Comparison of ENCODE assay signal across 17 cellular contexts in the genomic region with DNA sequence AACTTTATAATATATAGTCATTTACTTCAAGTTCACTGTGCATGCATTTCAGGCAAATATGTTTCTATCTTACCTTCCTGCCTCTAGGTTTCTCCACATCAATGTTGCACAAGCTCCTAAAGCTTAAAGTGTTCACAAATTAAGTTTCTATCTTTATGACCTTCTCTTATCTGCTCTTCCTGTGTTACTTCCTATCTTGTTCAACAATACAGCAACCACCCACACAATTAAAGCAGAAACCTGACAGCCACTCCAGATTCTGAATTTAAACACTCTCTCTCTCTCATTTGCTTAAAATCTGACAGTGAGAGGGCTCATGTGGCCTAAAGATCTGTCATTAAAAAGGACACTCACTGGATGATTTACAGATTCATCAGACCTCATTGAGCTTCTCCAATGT. TPM values are rescaled to one million over a fixed set of nuclear protein-coding genes. Genes with fewer than 3 reads are reported as not detected.
A peak's percentile ranks its signal among the peaks of the same experiment; 100 is the strongest.
DNase-seq lines count a peak whose midpoint lies in the region; ATAC-seq and TF ChIP-seq lines count a peak whose summit lies in the region.
"Had no signal": no experiment of that assay in that cellular context is flagged by ENCODE, and none has a peak within 500 bp of the region (broad histone marks: within the 10 kb centered on the region; RNA-seq: fewer than 3 reads in every experiment).

No MANE protein-coding gene starts in this region.

- H3K27me3 ChIP-seq in suprapubic skin, result no peaks in the 10 kb centered on the region
- H3K27me3 ChIP-seq: foreskin keratinocyte had no signal

- H3K4me3 ChIP-seq in suprapubic skin, result no peak overlapping the region
- H3K4me3 ChIP-seq: PC-9 had no signal

- ATAC-seq in GM18498 (IDR thresholded peaks at IDR 0.05; ENCODE audit: unreplicated experiment) (peak; percentile 77), HG02798 (IDR thresholded peaks at IDR 0.05; ENCODE audit: poor library complexity, unreplicated experiment) (peak; percentile 47), esophagus mucosa (no peak), HG03342 (IDR thresholded peaks at IDR 0.05; ENCODE audit: unreplicated experiment) (no peak)
- ATAC-seq in effector memory CD8-positive, alpha-beta T cell (replicated peaks), result peak; percentile 91
- ATAC-seq: activated CD8-positive, alpha-beta T cell treated with anti-CD3 and anti-CD28 coated beads for 36 hours; foreskin keratinocyte had no signal

- no peaks in the 10 kb centered on the region for H3K27me3 Mint-ChIP-seq in effector memory CD8-positive, alpha-beta T cell
- H3K27me3 Mint-ChIP-seq: activated CD8-positive, alpha-beta T cell treated with anti-CD3 and anti-CD28 coated beads for 36 hours; stimulated activated naive CD8-positive, alpha-beta T cell treated with anti-CD3 and anti-CD28 coated beads, Interleukin-15, Interleukin-2, amounts not matched to agents 100 ng/mL and 50 ng/mL, for 24 hours had no signal

- DNase-seq in NCI-H69 (lab: John Stamatoyannopoulos, UW) (peak; percentile 70), NCI-H1436 (lab: John Stamatoyannopoulos, UW) (no peak), suprapubic skin (ENCODE audit: low spot score in 2 of 2) (no peak)
- DNase-seq in effector memory CD8-positive, alpha-beta T cell, result no peak
- DNase-seq: activated CD8-positive, alpha-beta T cell treated with anti-CD3 and anti-CD28 coated beads for 36 hours; activated effector memory CD4-positive, alpha-beta T cell treated with anti-CD3 and anti-CD28 coated beads, Interleukin-2, amount 50 U/mL, for 16 hours; effector CD4-positive, alpha-beta T cell; foreskin keratinocyte; mammary epithelial cell; NCI-H1694; PC-9 had no signal

- peak overlapping the region; percentile 39 to 76 for H3K27ac Mint-ChIP-seq in effector memory CD8-positive, alpha-beta T cell
- H3K27ac Mint-ChIP-seq: activated CD8-positive, alpha-beta T cell treated with anti-CD3 and anti-CD28 coated beads for 36 hours; stimulated activated naive CD8-positive, alpha-beta T cell treated with anti-CD3 and anti-CD28 coated beads, Interleukin-15, Interleukin-2, amounts not matched to agents 100 ng/mL and 50 ng/mL, for 24 hours had no signal

- TF ChIP-seq POLR2A in suprapubic skin (IDR thresholded peaks at IDR 0.05), result no peak

- TF ChIP-seq CTCF in suprapubic skin (IDR thresholded peaks at IDR 0.05), result no peak

- peaks cover 5 to 17% of the 10 kb centered on the region in 2 donors for H3K4me1 Mint-ChIP-seq in effector memory CD8-positive, alpha-beta T cell (ENCODE audit: low read depth in 2 of 2)

- H3K9me3 Mint-ChIP-seq in effector memory CD8-positive, alpha-beta T cell, result no peaks in the 10 kb centered on the region
- H3K9me3 Mint-ChIP-seq: activated CD8-positive, alpha-beta T cell treated with anti-CD3 and anti-CD28 coated beads for 36 hours; stimulated activated naive CD8-positive, alpha-beta T cell treated with anti-CD3 and anti-CD28 coated beads, Interleukin-15, Interleukin-2, amounts not matched to agents 100 ng/mL and 50 ng/mL, for 24 hours had no signal

- H3K4me1 ChIP-seq in suprapubic skin, result peaks cover 2% of the 10 kb centered on the region
- H3K4me1 ChIP-seq: foreskin keratinocyte had no signal

- H3K9me3 ChIP-seq in suprapubic skin, result no peaks in the 10 kb centered on the region

- TF ChIP-seq EP300 in suprapubic skin (IDR thresholded peaks at IDR 0.05), result no peak

- no peaks in the 10 kb centered on the region for H3K36me3 ChIP-seq in suprapubic skin

- no peak overlapping the region for H3K27ac ChIP-seq in suprapubic skin
- H3K27ac ChIP-seq: foreskin keratinocyte, PC-9 had no signal

- H3K4me3 Mint-ChIP-seq in effector memory CD8-positive, alpha-beta T cell, result peak overlapping the region in 1 of 2 donors; percentile 70
- H3K4me3 Mint-ChIP-seq: activated CD8-positive, alpha-beta T cell treated with anti-CD3 and anti-CD28 coated beads for 36 hours; stimulated activated naive CD8-positive, alpha-beta T cell treated with anti-CD3 and anti-CD28 coated beads, Interleukin-15, Interleukin-2, amounts not matched to agents 100 ng/mL and 50 ng/mL, for 24 hours had no signal

- no peaks in the 10 kb centered on the region for H3K36me3 Mint-ChIP-seq in effector memory CD8-positive, alpha-beta T cell (ENCODE audit: insufficient read depth)

RNA-seq across cellular contexts. Expression of a gene that starts 11.0 kb away (rescaled TPM):
- total RNA-seq in esophagus mucosa (0.76 TPM), suprapubic skin (1 to 10 TPM; 4.4 to 7.2 (median 5.2) TPM)
- total RNA-seq: T-helper 2 cell treated with Interferon-gamma antibody and Interleukin-4, amounts not matched to agents 100 ng/mL and 5 ng/mL, for 36 hours had no signal

Comparison
In these comparisons a context has a peak if more than half of its experiments do, and no peak if none do; other contexts are left out.
1. ATAC-seq: peak in GM18498 (single experiment), HG02798 (single experiment) and effector memory CD8-positive, alpha-beta T cell (single experiment); none in esophagus mucosa (single experiment) and HG03342 (single experiment).